In the genomic region with DNA sequence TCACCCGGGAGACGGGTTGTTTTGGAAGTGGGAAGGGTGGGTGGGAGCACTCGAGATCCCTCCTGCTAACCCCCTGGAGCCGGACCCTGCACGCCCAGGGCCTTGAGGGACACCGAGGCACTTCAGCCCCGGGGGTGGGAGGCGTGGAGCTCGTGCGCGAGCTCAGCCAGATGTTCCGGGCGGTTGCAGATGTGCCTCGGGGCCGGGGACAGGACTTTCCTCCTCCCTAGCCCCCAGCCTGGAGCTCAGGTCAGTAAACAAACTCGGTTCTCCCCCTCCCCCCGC, we compare ENCODE assay signal across 10 cellular contexts. TPM values are rescaled to one million over a fixed set of nuclear protein-coding genes. Genes with fewer than 3 reads are reported as not detected.
DNase-seq lines count a peak whose midpoint lies in the region; ATAC-seq, FAIRE-seq and TF ChIP-seq lines count a peak whose summit lies in the region.
"Had no signal": no experiment of that assay in that cellular context is flagged by ENCODE, and none has a peak within 500 bp of the region (broad histone marks: within the 10 kb centered on the region; RNA-seq: fewer than 3 reads in every experiment).

No MANE protein-coding gene starts in this region.

- no peaks in the 10 kb centered on the region for H4K20me1 ChIP-seq in astrocyte (ENCODE audit: insufficient read depth, low read length)

- peaks cover 17% of the 10 kb centered on the region for H3K4me1 Mint-ChIP-seq in activated T-cell treated with anti-CD3 and anti-CD28 coated beads, Interleukin-2, amount 50 U/mL, for 4 hours (ENCODE audit: low read depth)
- peaks cover 1% of the 10 kb centered on the region for H3K4me1 Mint-ChIP-seq in astrocyte (ENCODE audit: low read depth, unreplicated experiment)

- no peak for TF ChIP-seq CTCF in astrocyte (IDR thresholded peaks at IDR 0.05; ENCODE audit: insufficient read depth, low read depth, low read length)
- no peak for TF ChIP-seq CTCF in lower leg skin (IDR thresholded peaks at IDR 0.05)
- TF ChIP-seq CTCF in tibial artery (IDR thresholded peaks at IDR 0.05): no peak

- peak overlapping the region; percentile 20 for H3K4me3 ChIP-seq in astrocyte (ENCODE audit: insufficient read depth, low read depth, low read length)
- H3K4me3 ChIP-seq in lower leg skin (ENCODE audit: low read depth, poor library complexity, severe bottlenecking): peak overlapping the region; percentile 22
- peak overlapping the region; percentile 52 to 63 for H3K4me3 ChIP-seq in tibial artery

- H3K36me3 ChIP-seq in astrocyte (ENCODE audit: insufficient read depth, low read length): no peaks in the 10 kb centered on the region
- no peaks in the 10 kb centered on the region for H3K36me3 ChIP-seq in tibial artery

- peaks cover 43% of the 10 kb centered on the region for H3K27me3 Mint-ChIP-seq in activated T-cell treated with anti-CD3 and anti-CD28 coated beads, Interleukin-2, amount 50 U/mL, for 4 hours (ENCODE audit: low read depth)
- H3K27me3 Mint-ChIP-seq in astrocyte (ENCODE audit: low read depth, unreplicated experiment): peaks cover 50% of the 10 kb centered on the region

- intact Hi-C loops in lower leg skin (cut with DNase I; ENCODE audit: low total_unique reads): loop anchor here (2.0 kb wide), 1 partner anchor 109 kb away; no protein-coding TSS in a partner anchor
- intact Hi-C loops in tibial artery (cut with DNase I; ENCODE audit: low total_unique reads): loop anchor here (2.0 kb wide), 2 partner anchors 25 to 109 kb away; no protein-coding TSS in a partner anchor

- H3K9me3 Mint-ChIP-seq in activated T-cell treated with anti-CD3 and anti-CD28 coated beads, Interleukin-2, amount 50 U/mL, for 4 hours: no peaks in the 10 kb centered on the region
- H3K9me3 Mint-ChIP-seq in astrocyte (ENCODE audit: unreplicated experiment): no peaks in the 10 kb centered on the region
- H3K9me3 Mint-ChIP-seq: T-helper 1 cell treated with Interleukin-12 subunit alpha and Interleukin-12 subunit beta and Interleukin-4 antibody, amounts not matched to agents 30 μg/mL and 1 μg/mL, for 36 hours had no signal

- no peak for ATAC-seq in activated T-cell treated with anti-CD3 and anti-CD28 coated beads, Interleukin-2, amount 50 U/mL, for 4 hours

- H3K27ac ChIP-seq in astrocyte (ENCODE audit: low read depth, low read length): no peak overlapping the region
- H3K27ac ChIP-seq in tibial artery: peak overlapping the region; percentile 50 to 61

- TF ChIP-seq POLR2A in lower leg skin (IDR thresholded peaks at IDR 0.05) (no peak), H54 (IDR thresholded peaks at IDR 0.05; ENCODE audit: low read depth, low read length) (no peak)

- no peak for DNase-seq in activated T-cell treated with anti-CD3 and anti-CD28 coated beads, Interleukin-2, amount 50 U/mL, for 4 hours
- DNase-seq in activated T-cell treated with anti-CD3 and anti-CD28 coated beads, Interleukin-2, amount 50 U/mL, for 1 hour: no peak
- DNase-seq in astrocyte (ENCODE audit: low read depth) (no peak), lower leg skin (ENCODE audit: low spot score in 2 of 2) (no peak), tibial artery (no peak), H54 (ENCODE audit: insufficient read length, low spot score) (no peak), superior temporal gyrus (ENCODE audit: extremely low spot score) (no peak), SW 1271 (lab: John Stamatoyannopoulos, UW) (no peak)
- DNase-seq: DND-41 had no signal

- peaks cover 54% of the 10 kb centered on the region for H3K27me3 ChIP-seq in astrocyte (ENCODE audit: insufficient read depth, low read length)
- peaks cover 0 to 14% of the 10 kb centered on the region in 2 donors for H3K27me3 ChIP-seq in tibial artery

- no peak overlapping the region for H3K27ac Mint-ChIP-seq in astrocyte (ENCODE audit: unreplicated experiment)
- H3K27ac Mint-ChIP-seq: T-helper 1 cell treated with Interleukin-12 subunit alpha and Interleukin-12 subunit beta and Interleukin-4 antibody, amounts not matched to agents 30 μg/mL and 1 μg/mL, for 36 hours had no signal

- H2AFZ ChIP-seq in astrocyte (ENCODE audit: low read depth, low read length): no peak overlapping the region

- no peak overlapping the region for H3K9ac ChIP-seq in astrocyte (ENCODE audit: low read length)

- H3K9me3 ChIP-seq in astrocyte (ENCODE audit: insufficient read depth, low read depth, low read length) (no peaks in the 10 kb centered on the region), tibial artery (no peaks in the 10 kb centered on the region)

- H3K79me2 ChIP-seq in astrocyte (ENCODE audit: insufficient read depth, low read length): no peaks in the 10 kb centered on the region

- no peak for FAIRE-seq in astrocyte (lab: Jason Lieb, UNC)
- FAIRE-seq in H54 (lab: Jason Lieb, UNC): no peak

- 0% methylated on average over 15 to 17 of the region's 17 CpGs for WGBS in lower leg skin, 2 donors

- H3K36me3 Mint-ChIP-seq in activated T-cell treated with anti-CD3 and anti-CD28 coated beads, Interleukin-2, amount 50 U/mL, for 4 hours (ENCODE audit: insufficient read depth): no peaks in the 10 kb centered on the region
- no peaks in the 10 kb centered on the region for H3K36me3 Mint-ChIP-seq in astrocyte (ENCODE audit: low read depth, unreplicated experiment)

- H3K4me1 ChIP-seq in astrocyte (ENCODE audit: insufficient read depth, low read length): peaks cover 40% of the 10 kb centered on the region
- H3K4me1 ChIP-seq in tibial artery: peaks cover 4 to 58% (median 48%) of the 10 kb centered on the region in 4 donors

- H3K4me2 ChIP-seq in astrocyte (ENCODE audit: low read length): peak overlapping the region; percentile 85

- H3K4me3 Mint-ChIP-seq in activated T-cell treated with anti-CD3 and anti-CD28 coated beads, Interleukin-2, amount 50 U/mL, for 4 hours: peak overlapping the region; percentile 50
- peak overlapping the region; percentile 45 for H3K4me3 Mint-ChIP-seq in astrocyte (ENCODE audit: unreplicated experiment)

RNA-seq across cellular contexts. Expression of gene WNT11, which starts 3.3 kb away (rescaled TPM):
- total RNA-seq in activated T-cell treated with anti-CD3 and anti-CD28 coated beads, Interleukin-2, amount 50 U/mL, for 4 hours: under 1 TPM in 1 of 3 donors, not detected in 2; 0.26 TPM
- total RNA-seq in astrocyte: 1.3 and 1.9 TPM in 2 replicates
- total RNA-seq in lower leg skin: 10 to 100 TPM in 1 of 4 donors, 1 to 10 TPM in 3; 4.2 to 11.4 (median 7.4) TPM
